21 cellular contexts compared by ENCODE assay signal in genomic region chr9:69824497-69825252, GRCh38. TPM values are rescaled to one million over a fixed set of nuclear protein-coding genes. Genes with fewer than 3 reads are reported as not detected.
"Had no signal": no experiment of that assay in that cellular context is flagged by ENCODE, and none has a peak within 500 bp of the region (broad histone marks: within the 10 kb centered on the region; RNA-seq: fewer than 3 reads in every experiment).

No MANE protein-coding gene starts in this region.

- H3K27ac ChIP-seq: body of pancreas, dorsolateral prefrontal cortex, foreskin keratinocyte, neural progenitor cell, psoas muscle, skin epidermis had no signal

- H3K27me3 ChIP-seq: body of pancreas, foreskin keratinocyte, neural progenitor cell had no signal

- H3K4me3 ChIP-seq: body of pancreas, dorsolateral prefrontal cortex, neural progenitor cell, psoas muscle, skin epidermis had no signal

- DNase-seq: activated B cell treated with CpG ODN at 0.5 μM for 24 hours; activated CD4-positive, alpha-beta memory T cell treated with anti-CD3 and anti-CD28 coated beads, Interleukin-2, amount 10 ng/mL, durations not matched to agents 7 days and 5 days; activated CD4-positive, alpha-beta T cell treated with anti-CD3 and anti-CD28 coated beads for 48 hours; activated CD8-positive, alpha-beta memory T cell treated with anti-CD3 and anti-CD28 coated beads, Interleukin-2, amount 10 ng/mL, durations not matched to agents 7 days and 5 days; activated naive CD4-positive, alpha-beta T cell treated with Interleukin-2 at 50 U/mL for 16 hours; body of pancreas; dorsolateral prefrontal cortex; foreskin keratinocyte; mesenchymal stem cell; naive thymus-derived CD4-positive, alpha-beta T cell; psoas muscle; right cardiac atrium; stimulated activated CD4-positive, alpha-beta T cell treated with anti-CD3 and anti-CD28 coated beads, Interleukin-2, amount 100 ng/mL, for 48 hours; stimulated activated naive CD8-positive, alpha-beta T cell treated with anti-CD3 and anti-CD28 coated beads, Interleukin-15, amount 100 ng/mL, for 72 hours; trophoblast cell had no signal

- ATAC-seq: activated CD8-positive, alpha-beta memory T cell treated with anti-CD3 and anti-CD28 coated beads, Interleukin-2, amount 10 ng/mL, durations not matched to agents 7 days and 5 days; activated T-helper 17 cell treated with anti-CD3 and anti-CD28 coated beads, Interleukin-2, amount 50 U/mL, for 72 hours; body of pancreas; foreskin keratinocyte; naive thymus-derived CD4-positive, alpha-beta T cell; psoas muscle; right cardiac atrium; stimulated activated naive CD8-positive, alpha-beta T cell treated with anti-CD3 and anti-CD28 coated beads, Interleukin-15, amount 100 ng/mL, for 72 hours had no signal

- H3K36me3 ChIP-seq: neural progenitor cell had no signal

- H3K27ac Mint-ChIP-seq: activated B cell treated with CpG ODN at 0.5 μM for 24 hours; activated CD4-positive, alpha-beta memory T cell treated with anti-CD3 and anti-CD28 coated beads, Interleukin-2, amount 10 ng/mL, durations not matched to agents 7 days and 5 days; activated CD8-positive, alpha-beta memory T cell treated with anti-CD3 and anti-CD28 coated beads, Interleukin-2, amount 10 ng/mL, durations not matched to agents 7 days and 5 days; activated T-helper 17 cell treated with anti-CD3 and anti-CD28 coated beads, Interleukin-2, amount 50 U/mL, for 72 hours; naive thymus-derived CD4-positive, alpha-beta T cell; neural progenitor cell; stimulated activated naive CD8-positive, alpha-beta T cell treated with anti-CD3 and anti-CD28 coated beads, Interleukin-15, amount 100 ng/mL, for 72 hours had no signal

- H3K4me1 Mint-ChIP-seq: activated T-helper 17 cell treated with anti-CD3 and anti-CD28 coated beads, Interleukin-2, amount 50 U/mL, for 72 hours had no signal

- H3K4me3 Mint-ChIP-seq: activated B cell treated with CpG ODN at 0.5 μM for 24 hours; activated CD4-positive, alpha-beta memory T cell treated with anti-CD3 and anti-CD28 coated beads, Interleukin-2, amount 10 ng/mL, durations not matched to agents 7 days and 5 days; activated CD8-positive, alpha-beta memory T cell treated with anti-CD3 and anti-CD28 coated beads, Interleukin-2, amount 10 ng/mL, durations not matched to agents 7 days and 5 days; activated T-helper 17 cell treated with anti-CD3 and anti-CD28 coated beads, Interleukin-2, amount 50 U/mL, for 72 hours; naive thymus-derived CD4-positive, alpha-beta T cell; neural progenitor cell; stimulated activated naive CD8-positive, alpha-beta T cell treated with anti-CD3 and anti-CD28 coated beads, Interleukin-15, amount 100 ng/mL, for 72 hours had no signal

- H3K9me3 ChIP-seq: body of pancreas, psoas muscle had no signal

- H3K4me2 ChIP-seq: neural progenitor cell had no signal

- H3K4me1 ChIP-seq: body of pancreas, foreskin keratinocyte, psoas muscle had no signal

- H3K9ac ChIP-seq: neural progenitor cell had no signal

- H3K36me3 Mint-ChIP-seq: neural progenitor cell had no signal

RNA-seq across cellular contexts. Expression of gene CFAP95, which starts 4.1 kb away (rescaled TPM):
- total RNA-seq: activated B cell treated with CpG ODN at 0.5 μM for 24 hours; activated CD4-positive, alpha-beta memory T cell treated with anti-CD3 and anti-CD28 coated beads, Interleukin-2, amount 10 ng/mL, durations not matched to agents 7 days and 5 days; activated T-helper 17 cell treated with anti-CD3 and anti-CD28 coated beads, Interleukin-2, amount 50 U/mL, for 72 hours; fibroblast of lung; foreskin keratinocyte; liver; naive thymus-derived CD4-positive, alpha-beta T cell; osteocyte; right cardiac atrium had no signal
- polyA plus RNA-seq: fibroblast of lung, foreskin keratinocyte, liver, right cardiac atrium had no signal
